ENCODE assay signal across 16 cellular contexts in genomic region chr1:109993885-109994284, GRCh38. TPM values are rescaled to one million over a fixed set of nuclear protein-coding genes. Genes with fewer than 3 reads are reported as not detected.
DNase-seq lines count a peak whose midpoint lies in the region; ATAC-seq, FAIRE-seq and TF ChIP-seq lines count a peak whose summit lies in the region.
"Had no signal": no experiment of that assay in that cellular context is flagged by ENCODE, and none has a peak within 500 bp of the region (broad histone marks: within the 10 kb centered on the region; RNA-seq: fewer than 3 reads in every experiment).

No MANE protein-coding gene starts in this region.

- POLR2A ChIA-PET in Panc1 (lab: Charles Lee) = no interaction called here

- H3K36me3 ChIP-seq in Panc1 (ENCODE audit: control insufficient read depth, insufficient read depth, low read length) (peaks cover 8% of the 10 kb centered on the region; the same call in 1 of the 2 replicates), esophagus (ENCODE audit: control insufficient read depth in 2 of 2, insufficient read depth in 2 of 2, low read length in 1 of 2) (peaks cover 0 to 2% of the 10 kb centered on the region in 2 donors), pancreas (no peaks in the 10 kb centered on the region)
- H3K36me3 ChIP-seq: right atrium auricular region had no signal

- H3K4me3 ChIP-seq in Panc1 (ENCODE audit: low read depth in 2 of 2, low read length in 2 of 2) (no peak overlapping the region), esophagus (ENCODE audit: low read depth in 1 of 2, low read length in 2 of 2) (no peak overlapping the region), pancreas (no peak overlapping the region)
- H3K4me3 ChIP-seq: right atrium auricular region had no signal

- DNase-seq in H4 (ENCODE audit: low spot score) = peak; percentile 32
- no peak for DNase-seq in Panc1 (ENCODE audit: low read depth, low spot score)
- no peak for DNase-seq in pancreas
- no peak for DNase-seq in effector CD4-positive, alpha-beta T cell
- DNase-seq: AML-193; foreskin melanocyte; NCI-H510A; SIG-M5; stimulated activated CD4-positive, alpha-beta T cell treated with anti-CD3 and anti-CD28 coated beads, Interleukin-4, amount 100 ng/mL, for 24 hours; stimulated activated naive CD4-positive, alpha-beta T cell had no signal

- H3K27ac ChIP-seq in Panc1 (ENCODE audit: low read length) = no peak overlapping the region
- H3K27ac ChIP-seq in esophagus (ENCODE audit: low read depth in 2 of 2, low read length in 1 of 2) = peak overlapping the region; percentile 18 to 21
- H3K27ac ChIP-seq in pancreas = no peak overlapping the region
- H3K27ac ChIP-seq: right atrium auricular region had no signal

- TSS peak; percentile 2 for BruUV-seq in Panc1 (replicated peaks; lab: Mats Ljungman, UMichigan)

- no peak for ATAC-seq in Panc1
- peak; percentile 30 to 57 (median 50) for ATAC-seq in pancreas
- no peak for ATAC-seq in GM21367 (IDR thresholded peaks at IDR 0.05; ENCODE audit: unreplicated experiment)
- no peak for ATAC-seq in HG02610 (IDR thresholded peaks at IDR 0.05; ENCODE audit: unreplicated experiment)
- no peak for ATAC-seq in HG02938 (IDR thresholded peaks at IDR 0.05; ENCODE audit: unreplicated experiment)

- intact Hi-C loops in Panc1 (cut with micrococcal nuclease; ENCODE audit: unreplicated experiment) (no loop called here), pancreas (cut with DNase I) (no loop called here)

- in situ Hi-C loops in Panc1 (cut with HindIII; ENCODE audit: low pct_unique_long_range_greater_than_20kb, low sequenced_read_pairs) = no loop called here

- CTCF ChIA-PET in Panc1 (lab: Charles Lee) = no interaction called here

- TF ChIP-seq CTCF in Panc1 (IDR thresholded peaks at IDR 0.05) (no peak), pancreas (IDR thresholded peaks at IDR 0.05) (no peak)

- 35 to 37% methylated on average over 3 of the region's 3 CpGs for WGBS in esophagus, 2 donors
- WGBS in pancreas, 2 donors = 48 to 53% methylated on average over 3 of the region's 3 CpGs

- no peak for FAIRE-seq in pancreas (lab: Jason Lieb, UNC)
- FAIRE-seq: islet of Langerhans had no signal

- H3K9me3 ChIP-seq in Panc1 (ENCODE audit: control insufficient read depth, insufficient read depth, low read depth, low read length) = no peaks in the 10 kb centered on the region
- no peaks in the 10 kb centered on the region for H3K9me3 ChIP-seq in esophagus (ENCODE audit: control insufficient read depth in 2 of 2, insufficient read depth in 1 of 2, low read depth in 1 of 2, low read length in 1 of 2)
- H3K9me3 ChIP-seq in pancreas = no peaks in the 10 kb centered on the region
- H3K9me3 ChIP-seq: right atrium auricular region had no signal

- H3K4me1 ChIP-seq in Panc1 (ENCODE audit: control insufficient read depth, insufficient read depth, low read length) = peaks cover 41% of the 10 kb centered on the region
- H3K4me1 ChIP-seq in esophagus (ENCODE audit: control insufficient read depth in 2 of 2, insufficient read depth in 2 of 2, low read length in 1 of 2) = peaks cover 0 to 2% of the 10 kb centered on the region in 2 donors
- H3K4me1 ChIP-seq in pancreas = peaks cover 23 to 47% (median 44%) of the 10 kb centered on the region in 3 donors

- H3K27me3 ChIP-seq in Panc1 (ENCODE audit: control insufficient read depth, insufficient read depth, low read length) (no peaks in the 10 kb centered on the region), esophagus (ENCODE audit: control insufficient read depth in 1 of 2, insufficient read depth in 2 of 2, low read length in 2 of 2) (no peaks in the 10 kb centered on the region), pancreas (no peaks in the 10 kb centered on the region)
- H3K27me3 ChIP-seq: right atrium auricular region had no signal

RNA-seq across cellular contexts. Expression of gene AHCYL1, which starts 9.3 kb away (rescaled TPM):
- 45.1 and 62.6 TPM in 2 replicates for total RNA-seq in H4 (2014; rRNA removed; shearing (Covaris generic))
- total RNA-seq in Panc1 (2021; ENCODE audit: unreplicated experiment) (174 TPM), pancreas (10 to 100 TPM; 44.5 to 85.5 (median 50.1) TPM)
- polyA plus RNA-seq in Panc1 (2012; ENCODE audit: insufficient read length) = 148 TPM
- polyA plus RNA-seq in esophagus (10 to 100 TPM; 22.6 to 34.7 TPM), pancreas (10 to 100 TPM; 29.8 to 55.1 TPM)

RNA-seq across cellular contexts. Expression of gene STRIP1, which starts 40.5 kb away (rescaled TPM):
- total RNA-seq in H4 (2014; rRNA removed; shearing (Covaris generic)) = 16.9 and 17.7 TPM in 2 replicates
- total RNA-seq in Panc1 (2021; ENCODE audit: unreplicated experiment) (26.1 TPM), pancreas (10 to 100 TPM; 10.7 to 24.9 (median 13.1) TPM)
- polyA plus RNA-seq in Panc1 (2012; ENCODE audit: insufficient read length) = 16.4 TPM
- polyA plus RNA-seq in esophagus (10 to 100 TPM; 12.3 to 14.0 TPM), pancreas (10 to 100 TPM; 15.9 to 20.4 TPM)

Comparison
In these comparisons a context has a peak if more than half of its experiments do, and no peak if none do; other contexts are left out.
1. ATAC-seq: peak in pancreas (4 of 4); none in Panc1 (single experiment), GM21367 (single experiment), HG02610 (single experiment) and HG02938 (single experiment).
2. H3K27ac ChIP-seq: peak in esophagus (2 of 2); none in Panc1 (single experiment) and pancreas (0 of 4).